ENCODE assay signal across 8 cellular contexts in genomic region chrX:16870095-16870860, GRCh38. TPM values are rescaled to one million over a fixed set of nuclear protein-coding genes. Genes with fewer than 3 reads are reported as not detected.
DNase-seq lines count a peak whose midpoint lies in the region; ATAC-seq, FAIRE-seq and TF ChIP-seq lines count a peak whose summit lies in the region.

RBBP7 (minus strand) TSS chrX:16870362; CDS start chrX:16870053, 309 bp downstream.

- in situ Hi-C loops in HepG2 (cut with HindIII; ENCODE audit: extremely low pct_ligation_motif_present, low pct_unique_long_range_greater_than_20kb) = no loop called here

- H3K9me3 ChIP-seq in BLaER1 = peaks cover 15% of the 10 kb centered on the region; the same call in 1 of the 2 replicates
- H3K9me3 ChIP-seq in HepG2 (ENCODE audit: low read length) = no peaks in the 10 kb centered on the region

- peaks cover 44% of the 10 kb centered on the region for H4K20me1 ChIP-seq in BLaER1
- peaks cover 7% of the 10 kb centered on the region; the same call in 1 of the 2 replicates for H4K20me1 ChIP-seq in HepG2 (ENCODE audit: insufficient read depth, low read length)

- H3K4me1 ChIP-seq in BLaER1 (peaks cover 17% of the 10 kb centered on the region), HepG2 (ENCODE audit: insufficient read depth, low read length) (peaks cover 33% of the 10 kb centered on the region; the same call in 1 of the 2 replicates)

- DNase-seq in NCI-H748 (lab: John Stamatoyannopoulos, UW; ENCODE audit: unreplicated experiment) (peak; percentile 93), dedifferentiated amniotic fluid mesenchymal stem cell (ENCODE audit: extremely low spot score) (peak; percentile 89), HepG2 (ENCODE audit: low spot score) (peak; percentile 78)
- DNase-seq in activated CD4-positive, alpha-beta T cell treated with anti-CD3 and anti-CD28 coated beads, Interleukin-2, amount 50 U/mL, for 24 hours (ENCODE audit: low read depth in 1 of 2, low spot score in 1 of 2) = peak; percentile 75 to 81
- DNase-seq in stimulated activated CD4-positive, alpha-beta T cell treated with anti-CD3 and anti-CD28 coated beads, Interleukin-4, amount 100 ng/mL, for 1 hour = peak; percentile 86

- intact Hi-C loops in HepG2 (cut with micrococcal nuclease; ENCODE audit: unreplicated experiment) = loop anchor here (5.0 kb wide), 1 partner anchor 43 kb away; no protein-coding TSS in a partner anchor

- H2AFZ ChIP-seq in HepG2 (ENCODE audit: low read length) = peak within 1 kb of the TSS; percentile 63

- peak; percentile 69 for ATAC-seq in GM19328 (IDR thresholded peaks at IDR 0.05; ENCODE audit: unreplicated experiment)
- ATAC-seq in HG03520 (IDR thresholded peaks at IDR 0.05; ENCODE audit: unreplicated experiment) = peak; percentile 74
- peak; percentile 82 for ATAC-seq in HepG2

- peak within 1 kb of the TSS; percentile 78 for H3K4me3 ChIP-seq in BLaER1
- H3K4me3 ChIP-seq in HepG2 (replicated peaks in 1 of 3; ENCODE audit: insufficient read depth in 1 of 3, low read depth in 2 of 3, low read length in 3 of 3) = peak within 1 kb of the TSS; percentile 70 to 76 (median 72)

- peak within 1 kb of the TSS; percentile 88 for H3K27ac ChIP-seq in BLaER1
- H3K27ac ChIP-seq in HepG2 (ENCODE audit: extremely low read length, insufficient read depth, low read length) = peak within 1 kb of the TSS; percentile 97

- TF ChIP-seq RAD21 in HepG2 (CRISPR knock-in tag; IDR thresholded peaks at IDR 0.05) = 0 out of 2 replicates have a peak, but pooled peaks have one; percentile 20

- H3K27me3 ChIP-seq in BLaER1 (peaks cover 48% of the 10 kb centered on the region), HepG2 (ENCODE audit: control insufficient read depth in 1 of 2, insufficient read depth in 2 of 2, low read length in 2 of 2) (no peaks in the 10 kb centered on the region; a peak in 1 of 5 replicates)

- no peak for FAIRE-seq in HepG2 (lab: Jason Lieb, UNC)

- no peak for TF ChIP-seq CTCF in HepG2 (CRISPR knock-in tag; IDR thresholded peaks at IDR 0.05)

- no TSS peak for BruUV-seq in HepG2 (replicated peaks; lab: Mats Ljungman, UMichigan)

- CTCF ChIA-PET in HepG2 (lab: Yijun Ruan, JAX; ENCODE audit: low intra/inter-chr PET ratio, low total read pairs) = no interaction called here

- peak; percentile 63 to 73 for TF ChIP-seq POLR2A in HepG2 (IDR thresholded peaks at IDR 0.05; ENCODE audit: insufficient read depth in 1 of 2, low read depth in 2 of 2, low read length in 2 of 2)

- H3K4me2 ChIP-seq in BLaER1 (peak within 1 kb of the TSS; percentile 79), HepG2 (ENCODE audit: low read depth, low read length) (peak within 1 kb of the TSS; percentile 80)

- peaks cover 19% of the 10 kb centered on the region; the same call in 1 of the 2 replicates for H3K36me3 ChIP-seq in BLaER1
- 0 out of 5 replicates have a peak, but pooled peaks cover 0 to 1% of the 10 kb centered on the region in 2 experiments for H3K36me3 ChIP-seq in HepG2 (replicated peaks in 1 of 2; ENCODE audit: control insufficient read depth in 1 of 2, insufficient read depth in 2 of 2, low read length in 2 of 2)

- WGBS in HepG2 (ENCODE audit: low lambda C conversion rate) = 0% methylated on average over 5 of the region's 84 CpGs

- peaks cover 37% of the 10 kb centered on the region for H3K79me2 ChIP-seq in HepG2 (ENCODE audit: insufficient read depth, low read length)

- POLR2A ChIA-PET in HepG2 (lab: Yijun Ruan, JAX) = interaction anchor here (1.0 to 1.2 kb wide), 2 partner anchors 12 to 99 kb away, joined by 6 to 9 read pairs; no protein-coding TSS in a partner anchor

- no peak for TF ChIP-seq EP300 in HepG2 (IDR thresholded peaks at IDR 0.05; ENCODE audit: low read depth in 2 of 2, low read length in 2 of 2)
- TF ChIP-seq EP300 in HepG2 (CRISPR knock-in tag; IDR thresholded peaks at IDR 0.05; ENCODE audit: borderline replicate concordance) = no peak

- H3K9ac ChIP-seq in BLaER1 (peak within 1 kb of the TSS; percentile 81), HepG2 (ENCODE audit: insufficient read depth, low read depth, low read length) (peak within 1 kb of the TSS; percentile 85)

TF ChIP-seq in HepG2, 621 proteins besides CTCF, POLR2A, EP300 and RAD21 (continues in another document):
- TF ChIP-seq DMAP1 (CRISPR knock-in tag; IDR thresholded peaks at IDR 0.05) (no peak), ZBTB39 (CRISPR knock-in tag; IDR thresholded peaks at IDR 0.05) (no peak), CHD2 (IDR thresholded peaks at IDR 0.05; ENCODE audit: low read depth, low read length) (peak; percentile 82), TSC22D2 (CRISPR knock-in tag; IDR thresholded peaks at IDR 0.05; ENCODE audit: borderline replicate concordance) (no peak), ZNF768 (CRISPR knock-in tag; IDR thresholded peaks at IDR 0.05) (0 out of 2 replicates have a peak, but pooled peaks have one; percentile 9), NR2C2 (CRISPR knock-in tag; IDR thresholded peaks at IDR 0.05; ENCODE audit: borderline replicate concordance) (no peak), ZNF558 (CRISPR knock-in tag; IDR thresholded peaks at IDR 0.05; ENCODE audit: borderline replicate concordance) (peak; percentile 58; the same call in 1 of the 2 replicates), ZNF780A (CRISPR knock-in tag; IDR thresholded peaks at IDR 0.05) (no peak), POLR2G (IDR thresholded peaks at IDR 0.05; ENCODE audit: low read depth, low read length) (peak; percentile 81), SAP130 (CRISPR knock-in tag; IDR thresholded peaks at IDR 0.05; ENCODE audit: low read depth) (peak; percentile 22; the same call in 1 of the 2 replicates)

RNA-seq across cellular contexts. Expression of gene RBBP7, which starts in this region (rescaled TPM):
- total RNA-seq in HepG2 (2016; rRNA removed; fragmentation: Illumina TruSeq; extraction: Trizol) = 145 and 193 TPM in 2 replicates
- total RNA-seq in HepG2 (2016; cell fraction: cytosol; rRNA removed; fragmentation: Illumina TruSeq; extraction: Trizol; ENCODE audit: low read depth) = 57.4 and 66.6 TPM in 2 replicates
- 156 and 189 TPM in 2 replicates for total RNA-seq in HepG2 (2016; cell fraction: insoluble cytoplasmic fraction; rRNA removed; fragmentation: Illumina TruSeq; extraction: Trizol)
- 80.3 and 86.8 TPM in 2 replicates for total RNA-seq in HepG2 (2016; cell fraction: membrane; rRNA removed; fragmentation: Illumina TruSeq; extraction: Trizol)
- total RNA-seq in HepG2 (2016; cell fraction: nucleus; rRNA removed; fragmentation: Illumina TruSeq; extraction: Trizol) = 80.6 and 89.8 TPM in 2 replicates
- 80.1 and 89.5 TPM in 2 replicates for polyA plus RNA-seq in HepG2 (2011; rRNA removed)
- 53.0 and 73.9 TPM in 2 replicates for polyA plus RNA-seq in HepG2 (2011; cell fraction: cytosol; rRNA removed)
- polyA plus RNA-seq in HepG2 (2011; cell fraction: nucleus; rRNA removed) = 52.9 and 88.1 TPM in 2 replicates
- polyA plus RNA-seq in HepG2 (2012) = 92.8 and 105 TPM in 2 replicates
- 39.1 and 41.4 TPM in 2 replicates for polyA plus RNA-seq in HepG2 (2016; cell fraction: cytosol; fragmentation: Illumina TruSeq; extraction: Trizol; ENCODE audit: low read depth)
- polyA plus RNA-seq in HepG2 (2016; cell fraction: insoluble cytoplasmic fraction; fragmentation: Illumina TruSeq; extraction: Trizol; ENCODE audit: low read depth) = 192 and 194 TPM in 2 replicates
- 60.3 and 64.4 TPM in 2 replicates for polyA plus RNA-seq in HepG2 (2016; cell fraction: membrane; fragmentation: Illumina TruSeq; extraction: Trizol; ENCODE audit: low read depth)
- polyA plus RNA-seq in HepG2 (2016; cell fraction: nucleus; fragmentation: Illumina TruSeq; extraction: Trizol; ENCODE audit: insufficient read depth, low read depth) = 149 and 156 TPM in 2 replicates
- polyA minus RNA-seq in HepG2 (2011; rRNA and poly(A)+ RNA removed; ENCODE audit: low replicate concordance) = 67.0 and 365 TPM in 2 replicates
- 38.9 and 41.2 TPM in 2 replicates for polyA minus RNA-seq in HepG2 (2011; cell fraction: cytosol; rRNA and poly(A)+ RNA removed)
- 47.3 and 54.2 TPM in 2 replicates for polyA minus RNA-seq in HepG2 (2011; cell fraction: nucleus; rRNA and poly(A)+ RNA removed)

Comparison
In these comparisons a context has a peak if more than half of its experiments do, and no peak if none do; other contexts are left out.
1. Peak in every context shown above with its lines: DNase-seq, ATAC-seq, H3K4me3 ChIP-seq and H3K27ac ChIP-seq.